Comparison of ENCODE assay signal across 1 cellular context in genomic region chr1:23980006-23980724, GRCh38.
A peak's percentile ranks its signal among the peaks of the same experiment; 100 is the strongest.
TF ChIP-seq lines count a peak whose summit lies in the region.

Gene SRSF10 (minus strand): TSS chr1:23980327. CDS start chr1:23980255, 72 bp downstream.

TF ChIP-seq in HepG2, 621 proteins besides CTCF, POLR2A, EP300 and RAD21 (continued from another document and continues in another):
- TF ChIP-seq HNF1A (IDR thresholded peaks at IDR 0.05; ENCODE audit: low read depth) (no peak), HNF1A (CRISPR knock-in tag; IDR thresholded peaks at IDR 0.05; ENCODE audit: borderline replicate concordance) (0 out of 2 replicates have a peak, but pooled peaks have one; percentile 50), KLF9 (CRISPR knock-in tag; IDR thresholded peaks at IDR 0.05; ENCODE audit: low read depth) (no peak; the same call in 1 of the 2 replicates), PCBP1 (IDR thresholded peaks at IDR 0.05; ENCODE audit: borderline replicate concordance, low read depth, low read length) (peak; percentile 77; the same call in 1 of the 2 replicates), ZHX2 (IDR thresholded peaks at IDR 0.05; ENCODE audit: low read depth) (0 out of 2 replicates have a peak, but pooled peaks have one; percentile 11), ZHX2 (CRISPR knock-in tag; IDR thresholded peaks at IDR 0.05; ENCODE audit: borderline replicate concordance) (peak; percentile 81), MTA3 (CRISPR knock-in tag; IDR thresholded peaks at IDR 0.05) (no peak), GLI4 (CRISPR knock-in tag; IDR thresholded peaks at IDR 0.05; ENCODE audit: borderline replicate concordance) (peak; percentile 77; the same call in 1 of the 2 replicates), ZMAT3 (CRISPR knock-in tag; conservative IDR thresholded peaks at IDR 0.05) (peak; percentile 86), NR2F1 (CRISPR knock-in tag; IDR thresholded peaks at IDR 0.05) (0 out of 4 replicates have a peak, but pooled peaks of 1 of the 2 experiments have one; percentile 9), ERF (CRISPR knock-in tag; IDR thresholded peaks at IDR 0.05) (peak; percentile 66; the same call in 1 of the 2 replicates), POLR2AphosphoS2 (IDR thresholded peaks at IDR 0.05; ENCODE audit: low read depth, low read length) (0 out of 2 replicates have a peak, but pooled peaks have one; percentile 65), BRCA1 (CRISPR knock-in tag; IDR thresholded peaks at IDR 0.05) (peak; percentile 88; the same call in 1 of the 2 replicates), IRF1 (CRISPR knock-in tag; IDR thresholded peaks at IDR 0.05; ENCODE audit: low read depth) (0 out of 2 replicates have a peak, but pooled peaks have one; percentile 42), PHF5A (CRISPR knock-in tag; IDR thresholded peaks at IDR 0.05; ENCODE audit: low read depth, unreplicated experiment) (peak; percentile 65), ZNF781 (CRISPR knock-in tag; IDR thresholded peaks at IDR 0.05; ENCODE audit: borderline replicate concordance, not compliant biosample characterization) (peak; percentile 89), ZFP36L2 (CRISPR knock-in tag; IDR thresholded peaks at IDR 0.05) (peak; percentile 66; the same call in 1 of the 2 replicates), ETS1 (CRISPR knock-in tag; IDR thresholded peaks at IDR 0.05) (no peak), ZBTB1 (CRISPR knock-in tag; IDR thresholded peaks at IDR 0.05; ENCODE audit: borderline replicate concordance) (no peak), ZNF703 (CRISPR knock-in tag; IDR thresholded peaks at IDR 0.05; ENCODE audit: borderline replicate concordance) (peak; percentile 88; the same call in 1 of the 2 replicates), SRSF4 (IDR thresholded peaks at IDR 0.05; ENCODE audit: low read depth, low read length, poor library complexity, severe bottlenecking) (no peak), MTF2 (CRISPR knock-in tag; IDR thresholded peaks at IDR 0.05; ENCODE audit: borderline replicate concordance) (peak; percentile 84), THRA (CRISPR knock-in tag; IDR thresholded peaks at IDR 0.05; ENCODE audit: borderline replicate concordance) (no peak), ATF3 (CRISPR knock-in tag; IDR thresholded peaks at IDR 0.05) (no peak), BCL3 (CRISPR knock-in tag; IDR thresholded peaks at IDR 0.05) (peak; percentile 91), SP2 (CRISPR knock-in tag; IDR thresholded peaks at IDR 0.05) (no peak), ZXDC (CRISPR knock-in tag; IDR thresholded peaks at IDR 0.05) (0 out of 2 replicates have a peak, but pooled peaks have one; percentile 73), DNMT1 (CRISPR knock-in tag; IDR thresholded peaks at IDR 0.05) (no peak), NR2F6 (IDR thresholded peaks at IDR 0.05) (no peak), NR2F6 (CRISPR knock-in tag; IDR thresholded peaks at IDR 0.05) (peak; percentile 45; the same call in 1 of the 2 replicates), HES4 (CRISPR knock-in tag; IDR thresholded peaks at IDR 0.05; ENCODE audit: borderline replicate concordance) (peak; percentile 93), NBN (conservative IDR thresholded peaks at IDR 0.05) (no peak)
